Comparison of ENCODE assay signal across 1 cellular context in the genomic region with DNA sequence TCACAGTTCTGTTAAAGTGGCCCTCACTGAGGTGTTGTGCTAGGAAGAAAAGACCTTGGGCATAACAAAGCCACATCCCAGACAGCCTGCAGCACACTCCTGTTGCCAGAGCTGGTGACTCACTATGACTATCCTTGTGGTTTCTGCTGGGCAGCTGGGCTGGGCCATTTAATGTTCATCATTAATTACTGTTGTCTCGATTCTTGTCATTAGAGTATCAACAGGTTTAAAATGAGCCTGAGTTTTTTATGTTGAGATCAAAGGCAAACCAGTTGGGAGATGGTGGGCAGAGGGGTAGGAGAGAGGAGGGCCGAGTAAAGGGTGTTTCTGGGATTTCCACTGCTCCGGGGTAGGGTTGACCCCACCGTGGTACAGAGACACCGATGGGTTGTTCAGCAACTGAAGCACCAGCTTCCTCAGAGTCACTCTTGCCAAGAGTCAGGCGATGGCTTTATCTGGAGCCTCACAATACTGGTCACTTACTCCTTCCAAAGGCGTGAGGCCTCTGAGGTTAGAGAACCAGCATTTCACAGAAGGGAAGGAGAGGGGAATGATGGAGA.
TF ChIP-seq lines count a peak whose summit lies in the region.

No MANE protein-coding gene starts in this region.

TF ChIP-seq in H1, 55 proteins besides CTCF, POLR2A, EP300 and RAD21 (continued from another document):
- TF ChIP-seq SIN3A (conservative IDR thresholded peaks at IDR 0.05 in 1 of 2, IDR thresholded peaks at IDR 0.05 in 1 of 2; ENCODE audit: low read depth in 1 of 2, low read length in 2 of 2) (no peak), FOSL1 (IDR thresholded peaks at IDR 0.05; ENCODE audit: insufficient read depth, low read depth, low read length) (no peak)
